Comparison of ENCODE assay signal across 9 cellular contexts in the genomic region with DNA sequence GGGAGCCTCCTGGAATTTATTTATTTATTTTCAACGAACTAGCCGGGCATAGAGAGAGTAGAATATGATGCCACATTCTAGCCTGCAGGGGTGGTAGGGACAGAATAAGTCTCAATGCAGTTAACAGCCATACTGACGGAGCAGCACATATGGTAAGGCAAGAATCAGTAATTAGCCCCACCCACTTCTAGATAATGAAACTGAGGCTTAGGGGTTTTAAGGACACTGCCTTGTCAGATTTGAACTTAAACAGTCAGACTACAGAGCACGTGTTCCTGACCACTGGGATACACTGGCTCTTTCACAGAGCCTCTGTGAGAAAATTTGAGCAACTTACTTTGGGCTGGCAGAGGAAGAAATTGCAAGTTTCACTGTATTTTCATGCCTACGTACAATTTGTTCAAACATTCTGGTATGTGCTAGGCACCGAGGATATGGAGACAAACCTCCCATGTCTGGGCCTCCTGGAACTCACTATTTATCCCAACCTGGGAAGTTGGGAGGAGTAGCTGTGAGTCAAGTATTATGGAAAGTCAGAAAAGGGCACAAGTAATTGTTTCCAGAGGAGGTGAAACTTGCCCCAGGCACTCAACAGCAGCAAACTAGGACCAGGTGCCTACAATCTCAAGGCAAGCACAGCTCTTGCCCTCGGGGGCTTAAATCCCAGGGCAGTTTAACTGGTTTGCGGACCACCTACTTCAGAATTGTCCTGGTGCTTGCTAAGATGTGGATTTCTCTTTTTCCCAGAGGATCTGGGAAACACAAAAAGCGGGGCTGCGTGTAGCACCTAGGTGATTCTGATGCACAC. TPM values are rescaled to one million over a fixed set of nuclear protein-coding genes. Genes with fewer than 3 reads are reported as not detected.
A peak's percentile ranks its signal among the peaks of the same experiment; 100 is the strongest.
DNase-seq lines count a peak whose midpoint lies in the region; ATAC-seq and TF ChIP-seq lines count a peak whose summit lies in the region.
"Had no signal": no experiment of that assay in that cellular context is flagged by ENCODE, and none has a peak within 500 bp of the region (broad histone marks: within the 10 kb centered on the region; RNA-seq: fewer than 3 reads in every experiment).

No MANE protein-coding gene starts in this region.

- H3K4me3 ChIP-seq in SK-N-MC (peak overlapping the region; percentile 71), skin epidermis (no peak overlapping the region)

- ATAC-seq in foreskin keratinocyte (peak; percentile 16), HG03457 (IDR thresholded peaks at IDR 0.05; ENCODE audit: unreplicated experiment) (no peak)

- CTCF ChIA-PET in activated CD4-positive, alpha-beta T cell treated with anti-CD3 and anti-CD28 coated beads, Interleukin-2, amount 10 ng/mL, durations not matched to agents 7 days and 5 days (lab: Charles Lee): no interaction called here

- H3K9me3 ChIP-seq in SK-N-MC (ENCODE audit: low read depth, low read length): no peaks in the 10 kb centered on the region

- H3K36me3 ChIP-seq in SK-N-MC (ENCODE audit: insufficient read depth, low read length): peaks cover 14% of the 10 kb centered on the region

- peak overlapping the region; percentile 55 for H3K27ac Mint-ChIP-seq in activated CD4-positive, alpha-beta T cell treated with anti-CD3 and anti-CD28 coated beads, Interleukin-2, amount 10 ng/mL, durations not matched to agents 7 days and 5 days

- peaks cover 6% of the 10 kb centered on the region for H3K4me1 ChIP-seq in foreskin keratinocyte

- no peaks in the 10 kb centered on the region for H3K36me3 Mint-ChIP-seq in activated CD4-positive, alpha-beta T cell treated with anti-CD3 and anti-CD28 coated beads, Interleukin-2, amount 10 ng/mL, durations not matched to agents 7 days and 5 days (ENCODE audit: low read depth)

- H3K27me3 Mint-ChIP-seq in activated CD4-positive, alpha-beta T cell treated with anti-CD3 and anti-CD28 coated beads, Interleukin-2, amount 10 ng/mL, durations not matched to agents 7 days and 5 days: peaks cover 20% of the 10 kb centered on the region

- H3K9me3 Mint-ChIP-seq in activated CD4-positive, alpha-beta T cell treated with anti-CD3 and anti-CD28 coated beads, Interleukin-2, amount 10 ng/mL, durations not matched to agents 7 days and 5 days: no peaks in the 10 kb centered on the region

- H3K4me1 Mint-ChIP-seq in activated CD4-positive, alpha-beta T cell treated with anti-CD3 and anti-CD28 coated beads, Interleukin-2, amount 10 ng/mL, durations not matched to agents 7 days and 5 days: peaks cover 44% of the 10 kb centered on the region

- no peaks in the 10 kb centered on the region for H3K27me3 ChIP-seq in foreskin keratinocyte

- DNase-seq in activated CD4-positive, alpha-beta T cell treated with anti-CD3 and anti-CD28 coated beads, Interleukin-2, amount 10 ng/mL, durations not matched to agents 7 days and 5 days: no peak
- DNase-seq in activated CD4-positive, alpha-beta T cell treated with anti-CD3 and anti-CD28 coated beads, Interleukin-2, amount 50 U/mL, for 48 hours: no peak
- no peak for DNase-seq in SK-N-MC (ENCODE audit: low read depth, low spot score)
- DNase-seq in foreskin keratinocyte: peak; percentile 54 to 87
- DNase-seq in cerebellum (ENCODE audit: low spot score): no peak
- no peak for DNase-seq in NOMO-1 (lab: John Stamatoyannopoulos, UW; ENCODE audit: unreplicated experiment in 2 of 2)
- DNase-seq: DND-41 had no signal

- peak overlapping the region; percentile 43 for H3K4me3 Mint-ChIP-seq in activated CD4-positive, alpha-beta T cell treated with anti-CD3 and anti-CD28 coated beads, Interleukin-2, amount 10 ng/mL, durations not matched to agents 7 days and 5 days

- POLR2A ChIA-PET in activated CD4-positive, alpha-beta T cell treated with anti-CD3 and anti-CD28 coated beads, Interleukin-2, amount 10 ng/mL, durations not matched to agents 7 days and 5 days (lab: Charles Lee): no interaction called here

- H3K27ac ChIP-seq in SK-N-MC (peak overlapping the region; percentile 97), foreskin keratinocyte (peak overlapping the region; percentile 85), skin epidermis (peak overlapping the region in 19 of 21 experiments; percentile 3 to 97 (median 70))

- no peak for TF ChIP-seq CTCF in foreskin keratinocyte (conservative IDR thresholded peaks at IDR 0.05)

- H3K9ac ChIP-seq in SK-N-MC (ENCODE audit: insufficient read length): peak overlapping the region; percentile 67

RNA-seq across cellular contexts. Expression of a gene that starts 1.6 kb away (rescaled TPM):
- 10 to 100 TPM; 14.2 to 15.5 TPM for total RNA-seq in activated CD4-positive, alpha-beta T cell treated with anti-CD3 and anti-CD28 coated beads, Interleukin-2, amount 10 ng/mL, durations not matched to agents 7 days and 5 days
- 107 and 159 TPM in 2 replicates for total RNA-seq in foreskin keratinocyte
- 38.7 and 48.3 TPM in 2 replicates for polyA plus RNA-seq in foreskin keratinocyte
- 76.4 TPM for total RNA-seq in cerebellum

Comparison
In these comparisons a context has a peak if more than half of its experiments do, and no peak if none do; other contexts are left out.
1. DNase-seq: peak in foreskin keratinocyte (2 of 2); none in activated CD4-positive, alpha-beta T cell treated with anti-CD3 and anti-CD28 coated beads, Interleukin-2, amount 10 ng/mL, durations not matched to agents 7 days and 5 days (single experiment), activated CD4-positive, alpha-beta T cell treated with anti-CD3 and anti-CD28 coated beads, Interleukin-2, amount 50 U/mL, for 48 hours (0 of 2), SK-N-MC (single experiment), cerebellum (single experiment) and NOMO-1 (0 of 2).
2. Peak in every context shown above with its lines, with median percentiles within 50 percentile points of each other: H3K27ac ChIP-seq.